In genomic region chr14:95557291-95557690, GRCh38 we compare ENCODE assay signal across 35 cellular contexts.
"Had no signal": no experiment of that assay in that cellular context is flagged by ENCODE, and none has a peak within 500 bp of the region (broad histone marks: within the 10 kb centered on the region; RNA-seq: fewer than 3 reads in every experiment).

No MANE protein-coding gene starts in this region.

- H3K9me3 Mint-ChIP-seq: activated B cell treated with CpG ODN at 0.5 μM for 24 hours; activated CD4-positive, alpha-beta memory T cell treated with anti-CD3 and anti-CD28 coated beads for 36 hours; activated naive CD4-positive, alpha-beta T cell treated with anti-CD3 and anti-CD28 coated beads, Interleukin-2, amount 50 U/mL, for 24 hours; activated naive CD8-positive, alpha-beta T cell treated with anti-CD3 and anti-CD28 coated beads, Interleukin-2, amount 10 ng/mL, durations not matched to agents 7 days and 5 days; activated T-cell treated with anti-CD3 and anti-CD28 coated beads, Interleukin-2, amount 50 U/mL, for 24 hours; activated T-helper 2 cell treated with anti-CD3 and anti-CD28 coated beads, Interferon-gamma antibody, Interleukin-2, Interleukin-4, amounts not matched to agents 10 μg/mL and 5 μg/mL and 100 μg/mL, durations not matched to agents 14 hours and 24 hours and 36 hours; central memory CD8-positive, alpha-beta T cell; T-helper 1 cell treated with Interleukin-12 subunit alpha and Interleukin-12 subunit beta and Interleukin-4 antibody, amounts not matched to agents 30 μg/mL and 1 μg/mL, for 36 hours; T-helper 2 cell treated with Interferon-gamma antibody and Interleukin-4, amounts not matched to agents 5 μg/mL and 100 μg/mL, for 36 hours had no signal

- H3K4me1 ChIP-seq: ascending aorta, colonic mucosa, Peyer's patch, SJSA1 had no signal

- H3K36me3 Mint-ChIP-seq: activated CD4-positive, alpha-beta memory T cell treated with anti-CD3 and anti-CD28 coated beads for 36 hours; activated CD8-positive, alpha-beta memory T cell treated with anti-CD3 and anti-CD28 coated beads, Interleukin-2, amount 10 ng/mL, durations not matched to agents 7 days and 5 days; activated naive CD4-positive, alpha-beta T cell treated with anti-CD3 and anti-CD28 coated beads, Interleukin-2, amount 50 U/mL, for 24 hours; activated naive CD8-positive, alpha-beta T cell treated with anti-CD3 and anti-CD28 coated beads, Interleukin-2, amount 10 ng/mL, durations not matched to agents 7 days and 5 days had no signal

- H3K27ac ChIP-seq: ascending aorta, cardiac muscle cell, colonic mucosa, Peyer's patch, SJSA1 had no signal

- H3K27me3 ChIP-seq: ascending aorta, colonic mucosa, MG63, Peyer's patch, SJSA1 had no signal

- ATAC-seq: activated CD8-positive, alpha-beta memory T cell treated with anti-CD3 and anti-CD28 coated beads, Interleukin-2, amount 10 ng/mL, durations not matched to agents 7 days and 5 days; PC-3 had no signal

- H3K9ac ChIP-seq: SK-N-SH had no signal

- H3K4me3 Mint-ChIP-seq: activated B cell treated with CpG ODN at 0.5 μM for 24 hours; activated CD4-positive, alpha-beta memory T cell treated with anti-CD3 and anti-CD28 coated beads for 36 hours; activated CD8-positive, alpha-beta memory T cell treated with anti-CD3 and anti-CD28 coated beads, Interleukin-2, amount 10 ng/mL, durations not matched to agents 7 days and 5 days; activated naive CD4-positive, alpha-beta T cell treated with anti-CD3 and anti-CD28 coated beads, Interleukin-2, amount 50 U/mL, for 24 hours; activated naive CD8-positive, alpha-beta T cell treated with anti-CD3 and anti-CD28 coated beads, Interleukin-2, amount 10 ng/mL, durations not matched to agents 7 days and 5 days; activated T-cell treated with anti-CD3 and anti-CD28 coated beads, Interleukin-2, amount 50 U/mL, for 24 hours; central memory CD8-positive, alpha-beta T cell; T-helper 1 cell treated with Interleukin-12 subunit alpha and Interleukin-12 subunit beta and Interleukin-4 antibody, amounts not matched to agents 30 μg/mL and 1 μg/mL, for 36 hours; T-helper 2 cell treated with Interferon-gamma antibody and Interleukin-4, amounts not matched to agents 5 μg/mL and 100 μg/mL, for 36 hours had no signal

- H3K4me3 ChIP-seq: ascending aorta, cardiac muscle cell, colonic mucosa, MG63, Peyer's patch, SJSA1 had no signal

- H3K36me3 ChIP-seq: ascending aorta, cardiac muscle cell, colonic mucosa, MG63, Peyer's patch, SJSA1 had no signal

- H3K4me2 ChIP-seq: SK-N-SH had no signal

- H3K9me3 ChIP-seq: ascending aorta, colonic mucosa, MG63, Peyer's patch, SJSA1, SK-N-SH had no signal

- DNase-seq: activated B cell treated with CpG ODN at 0.5 μM for 24 hours; activated CD4-positive, alpha-beta memory T cell treated with anti-CD3 and anti-CD28 coated beads for 36 hours; activated CD4-positive, alpha-beta T cell treated with anti-CD3 and anti-CD28 coated beads for 4 hours; activated CD4-positive, alpha-beta T cell treated with anti-CD3 and anti-CD28 coated beads, Interleukin-2, amount 50 U/mL, for 1 hour; activated CD4-positive, CD25-positive, alpha-beta regulatory T cell treated with anti-CD3 and anti-CD28 coated beads, Interleukin-2, amount 50 U/mL, for 72 hours; activated CD8-positive, alpha-beta memory T cell treated with anti-CD3 and anti-CD28 coated beads, Interleukin-2, amount 10 ng/mL, durations not matched to agents 7 days and 5 days; activated gamma-delta T cell; activated naive CD4-positive, alpha-beta T cell treated with Interleukin-2 at 50 U/mL for 16 hours; activated naive CD8-positive, alpha-beta T cell treated with anti-CD3 and anti-CD28 coated beads, Interleukin-2, amount 10 ng/mL, durations not matched to agents 7 days and 5 days; activated T-cell treated with anti-CD3 and anti-CD28 coated beads, Interleukin-2, amount 50 U/mL, for 24 hours; amygdala; colonic mucosa; MG63; NCI-H1048; NCI-H1105 treated with DMSO at 0.1 percent for 48 hours; NCI-H1436; NCI-H1694; NCI-H1930; NCI-H2081 treated with DMSO at 0.1 percent for 48 hours; NCI-H345; NCI-H524 treated with DMSO at 0.1 percent for 48 hours; NK-92 treated with Interleukin-12 subunit alpha and Interleukin-12 subunit beta, amount 100 ng/mL, for 24 hours; PC-3; Peyer's patch; RPMI8226; SHP77 treated with DMSO at 0.1 percent for 48 hours; SK-N-SH had no signal

- H3K27ac Mint-ChIP-seq: activated B cell treated with CpG ODN at 0.5 μM for 24 hours; activated CD4-positive, alpha-beta memory T cell treated with anti-CD3 and anti-CD28 coated beads for 36 hours; activated CD8-positive, alpha-beta memory T cell treated with anti-CD3 and anti-CD28 coated beads, Interleukin-2, amount 10 ng/mL, durations not matched to agents 7 days and 5 days; activated naive CD4-positive, alpha-beta T cell treated with anti-CD3 and anti-CD28 coated beads, Interleukin-2, amount 50 U/mL, for 24 hours; activated naive CD8-positive, alpha-beta T cell treated with anti-CD3 and anti-CD28 coated beads, Interleukin-2, amount 10 ng/mL, durations not matched to agents 7 days and 5 days; activated T-cell treated with anti-CD3 and anti-CD28 coated beads, Interleukin-2, amount 50 U/mL, for 24 hours; activated T-helper 2 cell treated with anti-CD3 and anti-CD28 coated beads, Interferon-gamma antibody, Interleukin-2, Interleukin-4, amounts not matched to agents 10 μg/mL and 5 μg/mL and 100 μg/mL, durations not matched to agents 14 hours and 24 hours and 36 hours; T-helper 1 cell treated with Interleukin-12 subunit alpha and Interleukin-12 subunit beta and Interleukin-4 antibody, amounts not matched to agents 30 μg/mL and 1 μg/mL, for 36 hours; T-helper 2 cell treated with Interferon-gamma antibody and Interleukin-4, amounts not matched to agents 5 μg/mL and 100 μg/mL, for 36 hours had no signal
